Comparison of ENCODE assay signal across 9 cellular contexts in the genomic region with DNA sequence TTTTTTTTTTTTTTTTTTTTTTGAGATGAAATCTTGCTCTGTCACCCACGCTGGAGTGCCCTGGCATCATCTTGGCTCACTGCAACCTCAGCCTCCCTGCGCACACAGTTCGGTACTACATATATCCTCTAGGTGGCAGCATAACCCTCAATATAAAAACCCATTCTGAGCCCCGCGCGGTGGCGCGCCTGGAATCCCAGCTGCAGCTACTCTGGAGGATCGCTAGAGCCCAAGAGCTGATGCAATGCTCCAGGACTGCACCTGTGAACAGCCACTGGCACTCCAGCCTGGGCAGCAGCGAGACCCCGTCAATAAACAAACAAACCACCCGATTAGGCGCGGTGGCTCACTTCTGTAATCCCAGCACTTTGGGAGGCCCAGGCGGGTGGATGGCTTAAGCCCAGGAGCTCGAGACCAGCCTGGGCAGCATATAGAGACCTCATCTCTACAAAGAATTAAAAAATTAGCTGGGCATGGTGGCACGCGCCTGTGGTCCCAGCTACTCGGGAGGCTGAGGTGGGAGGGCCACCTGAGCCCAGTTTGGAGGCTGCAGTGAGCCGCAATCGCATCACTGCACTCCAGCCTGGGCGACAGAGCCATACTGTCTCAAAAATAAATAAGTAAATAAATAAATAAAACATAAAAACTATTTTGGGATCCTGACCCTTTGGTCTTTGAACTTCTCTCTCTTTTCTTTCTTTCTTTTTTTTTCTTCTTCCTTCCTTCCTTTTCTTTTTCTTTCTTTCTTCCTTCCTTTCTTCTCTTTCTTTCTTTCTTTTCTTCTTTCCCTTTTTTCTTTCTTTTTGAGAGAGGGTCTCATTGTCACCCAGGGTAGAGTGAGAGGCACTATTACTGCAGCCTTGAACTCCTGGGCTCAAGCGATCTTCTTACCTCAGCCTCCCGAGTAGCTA. TPM values are rescaled to one million over a fixed set of nuclear protein-coding genes. Genes with fewer than 3 reads are reported as not detected.
A peak's percentile ranks its signal among the peaks of the same experiment; 100 is the strongest.
DNase-seq lines count a peak whose midpoint lies in the region; ATAC-seq and TF ChIP-seq lines count a peak whose summit lies in the region.
"Had no signal": no experiment of that assay in that cellular context is flagged by ENCODE, and none has a peak within 500 bp of the region (broad histone marks: within the 10 kb centered on the region; RNA-seq: fewer than 3 reads in every experiment).

No MANE protein-coding gene starts in this region.

- no peak for TF ChIP-seq EP300 in gastroesophageal sphincter (IDR thresholded peaks at IDR 0.05)
- no peak for TF ChIP-seq EP300 in ovary (IDR thresholded peaks at IDR 0.05)
- TF ChIP-seq EP300 in transverse colon (IDR thresholded peaks at IDR 0.05; ENCODE audit: low read depth) = no peak

- no peaks in the 10 kb centered on the region for H3K27me3 ChIP-seq in gastroesophageal sphincter
- H3K27me3 ChIP-seq in ovary = no peaks in the 10 kb centered on the region
- H3K27me3 ChIP-seq in transverse colon = no peaks in the 10 kb centered on the region

- intact Hi-C loops in ovary (cut with DNase I) (loop anchor here (1.0 to 5.0 kb wide), 4 partner anchors 119 to 239 kb away; no protein-coding TSS in a partner anchor), transverse colon (cut with DNase I; ENCODE audit: low total_unique reads) (loop anchor here (2.0 kb wide), 1 partner anchor 124 kb away; no protein-coding TSS in a partner anchor)

- H3K36me3 ChIP-seq in SK-N-MC (ENCODE audit: insufficient read depth, low read length) (no peaks in the 10 kb centered on the region), gastroesophageal sphincter (no peaks in the 10 kb centered on the region), ovary (no peaks in the 10 kb centered on the region), transverse colon (no peaks in the 10 kb centered on the region)

- H3K4me1 ChIP-seq in gastroesophageal sphincter (peaks cover 0 to 5% (median 4%) of the 10 kb centered on the region in 3 donors), ovary (ENCODE audit: insufficient read depth) (no peaks in the 10 kb centered on the region), transverse colon (peaks cover 0 to 11% (median 3%) of the 10 kb centered on the region in 4 donors)

- TF ChIP-seq CTCF in HFF-Myc (IDR thresholded peaks at IDR 0.05; ENCODE audit: low read depth, low read length, missing control alignments) (peak; percentile 61), gastroesophageal sphincter (IDR thresholded peaks at IDR 0.05) (peak in 3 of 4 experiments; percentile 84 to 89 (median 88)), ovary (IDR thresholded peaks at IDR 0.05) (peak; percentile 45 to 79 (median 69)), transverse colon (IDR thresholded peaks at IDR 0.05) (peak; percentile 68 to 82 (median 73))

- TF ChIP-seq POLR2A in gastroesophageal sphincter (IDR thresholded peaks at IDR 0.05) = no peak
- TF ChIP-seq POLR2A in ovary (IDR thresholded peaks at IDR 0.05) = no peak
- no peak for TF ChIP-seq POLR2A in transverse colon (IDR thresholded peaks at IDR 0.05)

- no peak overlapping the region for H3K27ac ChIP-seq in SK-N-MC
- H3K27ac ChIP-seq in gastroesophageal sphincter = no peak overlapping the region
- H3K27ac ChIP-seq in ovary = no peak overlapping the region
- H3K27ac ChIP-seq in transverse colon = no peak overlapping the region
- H3K27ac ChIP-seq: skin epidermis had no signal

- no peak overlapping the region for H3K9ac ChIP-seq in SK-N-MC (ENCODE audit: insufficient read length)

- H3K9me3 ChIP-seq in SK-N-MC (ENCODE audit: low read depth, low read length) = no peaks in the 10 kb centered on the region
- no peaks in the 10 kb centered on the region for H3K9me3 ChIP-seq in gastroesophageal sphincter
- H3K9me3 ChIP-seq in ovary = no peaks in the 10 kb centered on the region
- no peaks in the 10 kb centered on the region for H3K9me3 ChIP-seq in transverse colon

- H3K4me3 ChIP-seq in HFF-Myc (replicated peaks; ENCODE audit: low read depth, low read length) = no peak overlapping the region
- peak overlapping the region; percentile 49; the same call in 1 of the 2 replicates for H3K4me3 ChIP-seq in SK-N-MC
- H3K4me3 ChIP-seq in gastroesophageal sphincter = no peak overlapping the region
- H3K4me3 ChIP-seq in ovary = no peak overlapping the region
- no peak overlapping the region for H3K4me3 ChIP-seq in transverse colon
- H3K4me3 ChIP-seq: skin epidermis had no signal

- peak; percentile 96 for ATAC-seq in gastroesophageal sphincter

- DNase-seq in ELF-1 (ENCODE audit: low read depth, low spot score) (peak; percentile 95), HFF-Myc (ENCODE audit: extremely low read depth, low read depth) (peak; percentile 56), NCI-H1092 treated with DMSO at 0.1 percent for 48 hours (lab: John Stamatoyannopoulos, UW) (peak; percentile 85), SK-N-MC (ENCODE audit: low read depth, low spot score) (peak; percentile 35), ovary (peak; percentile 87 to 92 (median 89)), transverse colon (peak; percentile 86)
- DNase-seq in activated naive CD4-positive, alpha-beta T cell treated with Interleukin-2 at 50 U/mL for 16 hours = peak; percentile 73

- in situ Hi-C loops in transverse colon (cut with MboI; ENCODE audit: low pct_ligation_motif_present in 1 of 4, low pct_unique_long_range_greater_than_20kb in 1 of 4, low sequenced_read_pairs in 3 of 4) = loop anchor here in 3 of 4 donors (5.0 to 25.0 kb wide), 4 partner anchors 119 to 322 kb away; no protein-coding TSS in a partner anchor

- 48 to 63% methylated on average over 8 to 11 of the region's 24 CpGs for WGBS in gastroesophageal sphincter (ENCODE audit: low coverage in 1 of 2), 2 donors
- 22 to 38% (median 23%) methylated on average over 18 to 24 of the region's 24 CpGs for WGBS in ovary, 3 donors
- WGBS in transverse colon (ENCODE audit: low coverage in 1 of 2), 2 donors = 24 to 60% methylated on average over 1 to 24 of the region's 24 CpGs

RNA-seq across cellular contexts. Expression of gene AKAP10, which starts 15.4 kb away (rescaled TPM):
- total RNA-seq in gastroesophageal sphincter (10 to 100 TPM; 22.6 to 46.4 (median 24.4) TPM), ovary (10 to 100 TPM; 15.9 to 40.3 (median 33.5) TPM), transverse colon (10 to 100 TPM; 18.7 to 36.8 (median 25.3) TPM)
- polyA plus RNA-seq in ovary = 10 to 100 TPM; 13.9 to 22.8 TPM

RNA-seq across cellular contexts. Expression of gene SPECC1, which starts 16.1 kb away (rescaled TPM):
- total RNA-seq in gastroesophageal sphincter (10 to 100 TPM; 22.5 to 36.3 (median 33.2) TPM), ovary (10 to 100 TPM; 34.7 to 86.5 (median 68.7) TPM), transverse colon (100 to 1,000 TPM; 117 to 141 (median 125) TPM)
- polyA plus RNA-seq in ovary = 10 to 100 TPM; 39.5 to 47.8 TPM

Comparison
In these comparisons a context has a peak if more than half of its experiments do, and no peak if none do; other contexts are left out.
1. DNase-seq: peak in every context shown above with its lines; median percentile 95 in ELF-1; 89 in ovary; 86 in transverse colon; 85 in NCI-H1092 treated with DMSO at 0.1 percent for 48 hours; 73 in activated naive CD4-positive, alpha-beta T cell treated with Interleukin-2 at 50 U/mL for 16 hours; 56 in HFF-Myc; 35 in SK-N-MC.